22 cellular contexts compared by ENCODE assay signal in the genomic region with DNA sequence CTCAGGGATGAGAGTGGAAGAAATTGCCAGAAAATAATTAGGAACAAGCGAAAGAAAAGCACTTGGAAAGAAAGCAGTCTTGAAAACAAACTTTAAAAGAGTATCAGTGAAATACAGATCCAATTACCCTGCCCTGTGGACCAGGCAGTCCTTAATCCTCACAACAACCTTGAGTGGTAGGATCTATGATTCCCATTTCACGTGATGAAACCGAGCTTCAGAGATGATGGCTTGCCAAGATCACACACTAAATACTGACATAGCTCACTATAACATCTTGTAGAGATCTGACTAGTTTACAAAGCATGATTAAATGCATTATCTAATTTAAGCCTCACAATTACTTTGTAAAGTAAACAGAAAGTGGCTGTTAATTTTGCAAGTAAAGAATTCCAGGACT. TPM values are rescaled to one million over a fixed set of nuclear protein-coding genes. Genes with fewer than 3 reads are reported as not detected.
DNase-seq lines count a peak whose midpoint lies in the region; ATAC-seq, FAIRE-seq and TF ChIP-seq lines count a peak whose summit lies in the region.
"Had no signal": no experiment of that assay in that cellular context is flagged by ENCODE, and none has a peak within 500 bp of the region (broad histone marks: within the 10 kb centered on the region; RNA-seq: fewer than 3 reads in every experiment).

No MANE protein-coding gene starts in this region.

- ATAC-seq in psoas muscle, result peak in 3 of 4 donors; percentile 66 to 93 (median 83)
- ATAC-seq in GM21576 (IDR thresholded peaks at IDR 0.05; ENCODE audit: unreplicated experiment), result no peak

- no peak overlapping the region for H3K9ac ChIP-seq in KMS-11

- 18 to 50% (median 27%) methylated on average over 3 of the region's 3 CpGs for WGBS in psoas muscle, 3 donors

- no peaks in the 10 kb centered on the region for H4K20me1 ChIP-seq in KMS-11 (ENCODE audit: insufficient read depth)

- H3K36me3 ChIP-seq in KMS-11 (ENCODE audit: insufficient read depth), result no peaks in the 10 kb centered on the region
- H3K36me3 ChIP-seq in psoas muscle (ENCODE audit: insufficient read depth in 1 of 2, low read depth in 1 of 2), result no peaks in the 10 kb centered on the region
- H3K36me3 ChIP-seq: MG63 had no signal

- H3K27ac ChIP-seq in KMS-11, result no peak overlapping the region
- peak overlapping the region; percentile 59 for H3K27ac ChIP-seq in caudate nucleus (ENCODE audit: low read depth, low read length)
- peak overlapping the region; percentile 34 for H3K27ac ChIP-seq in psoas muscle
- H3K27ac ChIP-seq: SK-N-MC had no signal

- no peaks in the 10 kb centered on the region for H3K79me2 ChIP-seq in KMS-11 (ENCODE audit: insufficient read depth, low read depth)

- peak; percentile 56 for FAIRE-seq in D721Med (lab: Jason Lieb, UNC)

- intact Hi-C loops in psoas muscle (cut with DNase I), result loop anchor here in 1 of 2 donors (10.0 kb wide), 1 partner anchor 431 kb away; no protein-coding TSS in a partner anchor

- no peak overlapping the region for H2AFZ ChIP-seq in KMS-11 (ENCODE audit: low read depth)

- DNase-seq in D721Med (ENCODE audit: insufficient read length, low spot score), result no peak
- no peak for DNase-seq in caudate nucleus (lab: John Stamatoyannopoulos, UW)
- no peak for DNase-seq in psoas muscle
- no peak for DNase-seq in NCI-H2196 (lab: John Stamatoyannopoulos, UW; ENCODE audit: unreplicated experiment)
- DNase-seq in NAMALWA (ENCODE audit: low spot score), result no peak
- no peak for DNase-seq in NCI-H1092 treated with DMSO at 0.1 percent for 48 hours (lab: John Stamatoyannopoulos, UW)
- DNase-seq: ACHN; C1 segment of cervical spinal cord; CD8-positive, alpha-beta memory T cell; DMS79; H7; Karpas-422; MG63; NCI-H1105; NCI-H1694; NCI-H2081 treated with DMSO at 0.1 percent for 48 hours; NCI-H226; NCI-H69; SHP77 had no signal

- H3K4me3 ChIP-seq in KMS-11 (IDR thresholded peaks at IDR 0.05; ENCODE audit: insufficient read depth, low read depth, low read length), result no peak overlapping the region
- H3K4me3 ChIP-seq in psoas muscle, result peak overlapping the region; percentile 13
- H3K4me3 ChIP-seq: MG63, SK-N-MC had no signal

- H3K9me3 ChIP-seq in psoas muscle, result no peaks in the 10 kb centered on the region
- H3K9me3 ChIP-seq: MG63 had no signal

- H3K27me3 ChIP-seq in KMS-11 (ENCODE audit: insufficient read depth, low read depth) (no peaks in the 10 kb centered on the region), psoas muscle (ENCODE audit: insufficient read depth in 3 of 3, low read length in 2 of 3) (no peaks in the 10 kb centered on the region)
- H3K27me3 ChIP-seq: MG63 had no signal

- TF ChIP-seq CTCF in D721Med (IDR thresholded peaks at IDR 0.05; ENCODE audit: insufficient read depth, missing control alignments), result no peak
- no peak for TF ChIP-seq CTCF in KMS-11 (conservative IDR thresholded peaks at IDR 0.05; ENCODE audit: low read depth, low read length)
- TF ChIP-seq CTCF in psoas muscle (IDR thresholded peaks at IDR 0.05), result no peak

- peak overlapping the region; percentile 17; the same call in 1 of the 2 replicates for H3K4me2 ChIP-seq in KMS-11

- H3K4me1 ChIP-seq in KMS-11 (ENCODE audit: low read depth, poor library complexity, severe bottlenecking) (peaks cover 50% of the 10 kb centered on the region), psoas muscle (peaks cover 15% of the 10 kb centered on the region)

RNA-seq across cellular contexts. Expression of a gene that starts 55.5 kb away (rescaled TPM):
- total RNA-seq in psoas muscle, result 10 to 100 TPM in 2 of 4 donors, 1 to 10 TPM in 2; 8.2 to 26.1 (median 16.2) TPM
- 1 to 10 TPM; 1.9 to 6.3 (median 3.3) TPM for polyA plus RNA-seq in psoas muscle
- polyA plus RNA-seq: CD8-positive, alpha-beta memory T cell had no signal
